ENCODE assay signal across 11 cellular contexts in genomic region chr1:11339346-11340247, GRCh38.
DNase-seq lines count a peak whose midpoint lies in the region; ATAC-seq and TF ChIP-seq lines count a peak whose summit lies in the region.
"Had no signal": no experiment of that assay in that cellular context is flagged by ENCODE, and none has a peak within 500 bp of the region (broad histone marks: within the 10 kb centered on the region; RNA-seq: fewer than 3 reads in every experiment).

No MANE protein-coding gene starts in this region.

- H3K9me3 Mint-ChIP-seq in H9, result no peaks in the 10 kb centered on the region; a peak in 1 of 5 replicates
- H3K9me3 Mint-ChIP-seq in progenitor cell of endocrine pancreas (ENCODE audit: low read depth), result no peaks in the 10 kb centered on the region
- no peaks in the 10 kb centered on the region for H3K9me3 Mint-ChIP-seq in immature natural killer cell

- H3K9ac ChIP-seq in H9 (ENCODE audit: extremely low read depth, insufficient read length, low read length), result no peak overlapping the region

- peak overlapping the region in 2 of 3 experiments; percentile 49 to 89; a peak in 3 of 7 replicates for H3K27ac Mint-ChIP-seq in H9
- H3K27ac Mint-ChIP-seq in progenitor cell of endocrine pancreas, result peak overlapping the region; percentile 37
- H3K27ac Mint-ChIP-seq in immature natural killer cell, result peak overlapping the region in 3 of 6 donors; percentile 18 to 44 (median 37)
- H3K27ac Mint-ChIP-seq: activated CD8-positive, alpha-beta memory T cell treated with anti-CD3 and anti-CD28 coated beads, Interleukin-2, amount 10 ng/mL, durations not matched to agents 7 days and 5 days had no signal

- no peak overlapping the region for H2BK15ac ChIP-seq in H9 (ENCODE audit: low read depth, low read length)

- H3K36me3 ChIP-seq in body of pancreas (replicated peaks in 1 of 2; ENCODE audit: insufficient read depth in 1 of 2, low read depth in 2 of 2), result no peaks in the 10 kb centered on the region
- H3K36me3 ChIP-seq: thoracic aorta had no signal

- H2AFZ ChIP-seq in H9 (ENCODE audit: low read length), result no peak overlapping the region

- H3K4me2 ChIP-seq in H9 (ENCODE audit: insufficient read depth, insufficient read length, low read length), result no peak overlapping the region

- H3K4me1 ChIP-seq in H9 (ENCODE audit: insufficient read depth, low read length) (peaks cover 10% of the 10 kb centered on the region; the same call in 1 of the 2 replicates), body of pancreas (peaks cover 7% of the 10 kb centered on the region)

- H3K4me1 Mint-ChIP-seq in H9, result peaks cover 39 to 50% of the 10 kb centered on the region in 2 experiments
- peaks cover 16% of the 10 kb centered on the region for H3K4me1 Mint-ChIP-seq in progenitor cell of endocrine pancreas (ENCODE audit: low read depth)
- peaks cover 34 to 40% of the 10 kb centered on the region in 2 donors for H3K4me1 Mint-ChIP-seq in immature natural killer cell

- intact Hi-C loops in body of pancreas (cut with DNase I), result no loop called here

- no peak overlapping the region for H2BK5ac ChIP-seq in H9 (ENCODE audit: insufficient read length, low read length)

- H3K23me2 ChIP-seq in H9 (ENCODE audit: insufficient read length, low read depth, low read length, poor library complexity, severe bottlenecking), result no peaks in the 10 kb centered on the region

- H3K9me3 ChIP-seq in H9 (ENCODE audit: control insufficient read depth, low read depth, low read length), result no peaks in the 10 kb centered on the region
- H3K9me3 ChIP-seq in body of pancreas, result no peaks in the 10 kb centered on the region
- H3K9me3 ChIP-seq: thoracic aorta had no signal

- DNase-seq in H9 (peak; percentile 52), NCI-H2107 treated with DMSO at 0.1 percent for 48 hours (lab: John Stamatoyannopoulos, UW; ENCODE audit: unreplicated experiment) (peak; percentile 66), body of pancreas (peak; percentile 21 to 59 (median 38)), progenitor cell of endocrine pancreas (ENCODE audit: low spot score, unreplicated experiment) (no peak), hepatic stellate cell (ENCODE audit: low spot score) (no peak), immature natural killer cell (no peak), NK-92 (lab: John Stamatoyannopoulos, UW; ENCODE audit: unreplicated experiment) (no peak)
- DNase-seq: activated CD8-positive, alpha-beta memory T cell treated with anti-CD3 and anti-CD28 coated beads, Interleukin-2, amount 10 ng/mL, durations not matched to agents 7 days and 5 days; stimulated activated CD4-positive, alpha-beta T cell treated with anti-CD3 and anti-CD28 coated beads, Interleukin-4, amount 100 ng/mL, for 1 hour had no signal

- no peak overlapping the region for H2BK20ac ChIP-seq in H9 (ENCODE audit: low read depth, low read length, poor library complexity, severe bottlenecking)

- no peak overlapping the region for H4K91ac ChIP-seq in H9 (ENCODE audit: insufficient read length, low read depth, low read length)

- no peaks in the 10 kb centered on the region for H3K79me1 ChIP-seq in H9 (ENCODE audit: insufficient read depth, low read depth, low read length, poor library complexity, severe bottlenecking)

- no peaks in the 10 kb centered on the region for H3K36me3 Mint-ChIP-seq in H9 (ENCODE audit: insufficient read depth in 1 of 3, low read depth in 3 of 3)
- H3K36me3 Mint-ChIP-seq in progenitor cell of endocrine pancreas (ENCODE audit: insufficient read depth), result no peaks in the 10 kb centered on the region
- no peaks in the 10 kb centered on the region for H3K36me3 Mint-ChIP-seq in immature natural killer cell
- H3K36me3 Mint-ChIP-seq: activated CD8-positive, alpha-beta memory T cell treated with anti-CD3 and anti-CD28 coated beads, Interleukin-2, amount 10 ng/mL, durations not matched to agents 7 days and 5 days had no signal

- no peak overlapping the region for H3K4me3 ChIP-seq in body of pancreas
- H3K4me3 ChIP-seq: thoracic aorta had no signal

- H3K4me3 Mint-ChIP-seq in H9 (no peak overlapping the region), progenitor cell of endocrine pancreas (ENCODE audit: low read depth) (no peak overlapping the region), immature natural killer cell (peak overlapping the region in 1 of 5 donors; percentile 48)
- H3K4me3 Mint-ChIP-seq: activated CD8-positive, alpha-beta memory T cell treated with anti-CD3 and anti-CD28 coated beads, Interleukin-2, amount 10 ng/mL, durations not matched to agents 7 days and 5 days had no signal

- H2BK120ac ChIP-seq in H9 (ENCODE audit: low read depth, low read length, poor library complexity, severe bottlenecking), result no peak overlapping the region

- H2AK5ac ChIP-seq in H9 (ENCODE audit: insufficient read length, low read length), result no peak overlapping the region

- H3K4ac ChIP-seq in H9 (ENCODE audit: low read depth, low read length), result no peak overlapping the region

- no peak overlapping the region for H3K27ac ChIP-seq in H9 (ENCODE audit: insufficient read length, low read depth, low read length)
- H3K27ac ChIP-seq in body of pancreas, result no peak overlapping the region
- H3K27ac ChIP-seq: thoracic aorta had no signal

- TF ChIP-seq CTCF in H9 (conservative IDR thresholded peaks at IDR 0.05), result no peak
- no peak for TF ChIP-seq CTCF in body of pancreas (IDR thresholded peaks at IDR 0.05)
- no peak for TF ChIP-seq CTCF in progenitor cell of endocrine pancreas (IDR thresholded peaks at IDR 0.05; ENCODE audit: unreplicated experiment)

- H3K27me3 ChIP-seq in H9 (ENCODE audit: insufficient read depth, low read length) (no peaks in the 10 kb centered on the region), body of pancreas (no peaks in the 10 kb centered on the region)

- H3K14ac ChIP-seq in H9 (ENCODE audit: insufficient read depth, low read length), result no peak overlapping the region

- H3K27me3 Mint-ChIP-seq in H9 (ENCODE audit: low read depth) (peaks cover 7% of the 10 kb centered on the region), progenitor cell of endocrine pancreas (peaks cover 17% of the 10 kb centered on the region), immature natural killer cell (ENCODE audit: low read depth in 3 of 3) (peaks cover 5 to 13% (median 6%) of the 10 kb centered on the region in 3 donors)

- no peak overlapping the region for H4K5ac ChIP-seq in H9 (ENCODE audit: insufficient read length, low read depth, low read length)

- no peak overlapping the region for H3K23ac ChIP-seq in H9 (ENCODE audit: insufficient read length, low read depth, low read length)

- H4K8ac ChIP-seq in H9 (replicated peaks; ENCODE audit: insufficient read length, low read depth, low read length), result no peak overlapping the region

- no CpG with 5 or more reads among the region's 24 CpGs for WGBS in H9 (ENCODE audit: extremely low coverage, insufficient read length, low lambda C conversion rate)
- 30 to 39% methylated on average over 21 to 24 of the region's 24 CpGs for WGBS in body of pancreas, 2 donors

- no peak for TF ChIP-seq POLR2A in body of pancreas (IDR thresholded peaks at IDR 0.05)

- peak overlapping the region; percentile 51 for H3K18ac ChIP-seq in H9 (ENCODE audit: insufficient read length, low read depth, low read length)

- ATAC-seq in body of pancreas (peak; percentile 42), GM21390 (IDR thresholded peaks at IDR 0.05; ENCODE audit: unreplicated experiment) (no peak)
- ATAC-seq: activated CD8-positive, alpha-beta memory T cell treated with anti-CD3 and anti-CD28 coated beads, Interleukin-2, amount 10 ng/mL, durations not matched to agents 7 days and 5 days had no signal

- no peak overlapping the region for H3K56ac ChIP-seq in H9 (ENCODE audit: insufficient read length, low read depth, low read length)

- no peaks in the 10 kb centered on the region for H4K20me1 ChIP-seq in H9 (ENCODE audit: control insufficient read depth, insufficient read depth, insufficient read length)

- H3T11ph ChIP-seq in H9 (ENCODE audit: low read length), result no peak overlapping the region

- no peaks in the 10 kb centered on the region for H3K79me2 ChIP-seq in H9 (ENCODE audit: insufficient read depth, low read length)

- no peak overlapping the region for H2BK12ac ChIP-seq in H9 (ENCODE audit: insufficient read length, low read depth, low read length)

Comparison
In these comparisons a context has a peak if more than half of its experiments do, and no peak if none do; other contexts are left out.
1. DNase-seq: peak in H9 (single experiment), NCI-H2107 treated with DMSO at 0.1 percent for 48 hours (single experiment) and body of pancreas (4 of 4); none in progenitor cell of endocrine pancreas (single experiment), hepatic stellate cell (single experiment), immature natural killer cell (0 of 3) and NK-92 (single experiment).